In the genomic region with DNA sequence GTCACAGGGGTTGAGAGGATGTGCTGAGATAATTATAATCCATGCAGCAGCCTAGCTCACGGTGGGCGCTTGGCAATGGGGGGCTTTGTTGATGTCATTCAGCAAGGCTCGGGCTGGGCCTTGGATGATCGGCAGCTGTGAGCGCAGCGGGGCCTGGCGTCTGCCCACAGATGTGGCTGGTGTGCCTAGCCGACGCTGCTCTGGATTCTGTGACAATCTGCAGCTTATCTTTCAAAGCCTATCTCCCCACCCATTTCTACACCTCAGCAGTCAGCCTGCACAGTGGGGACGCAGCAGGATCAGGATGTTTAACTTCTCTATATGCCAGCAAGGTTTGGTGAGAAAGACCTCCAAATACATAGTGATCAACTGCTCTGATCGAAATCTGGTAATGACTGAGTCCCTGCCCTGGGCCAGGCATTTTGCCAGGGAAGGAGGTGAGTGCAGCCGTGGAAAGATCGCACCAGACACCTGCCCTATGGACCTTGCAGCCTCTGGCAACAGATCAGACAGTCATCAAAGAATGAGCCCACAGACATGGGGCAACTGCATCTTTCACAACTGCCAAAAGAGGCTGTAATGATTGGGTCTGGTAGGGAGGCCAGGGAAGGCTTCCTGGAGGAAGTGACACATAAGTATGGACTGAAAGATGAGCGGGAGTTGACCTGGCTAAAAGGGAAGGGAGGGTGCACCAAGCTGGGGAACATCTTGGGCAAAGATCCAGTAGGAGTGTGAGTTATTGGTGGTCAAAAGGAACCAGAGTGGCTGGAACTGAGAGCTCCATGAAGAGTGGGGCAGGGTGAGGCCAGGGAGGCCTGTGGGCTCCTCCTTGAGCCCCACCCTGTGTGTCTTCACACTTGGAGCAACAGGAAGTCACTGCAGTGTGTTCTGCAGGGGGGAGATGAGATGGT, we compare ENCODE assay signal across 1 cellular context.
A peak's percentile ranks its signal among the peaks of the same experiment; 100 is the strongest.
TF ChIP-seq lines count a peak whose summit lies in the region.

No MANE protein-coding gene starts in this region.

TF ChIP-seq in HCT116, 20 proteins besides CTCF, POLR2A, EP300 and RAD21 (continued from another document):
- TF ChIP-seq YY1 (IDR thresholded peaks at IDR 0.05; ENCODE audit: extremely low read depth, insufficient replicate concordance, low read depth, low read length) (no peak), SP1 (IDR thresholded peaks at IDR 0.05; ENCODE audit: low read depth) (peak; percentile 33; the same call in 1 of the 2 replicates), CEBPB (IDR thresholded peaks at IDR 0.05; ENCODE audit: low read depth) (peak; percentile 83), EZH2phosphoT487 (IDR thresholded peaks at IDR 0.05; ENCODE audit: borderline replicate concordance) (no peak), FOSL1 (IDR thresholded peaks at IDR 0.05; ENCODE audit: low read depth) (0 out of 2 replicates have a peak, but pooled peaks have one; percentile 28), JUND (IDR thresholded peaks at IDR 0.05) (no peak), CBX3 (IDR thresholded peaks at IDR 0.05; ENCODE audit: low read depth) (no peak), ZNF274 (IDR thresholded peaks at IDR 0.05; ENCODE audit: low read depth, low read length) (no peak)
- TF ChIP-seq, protein P1, sequence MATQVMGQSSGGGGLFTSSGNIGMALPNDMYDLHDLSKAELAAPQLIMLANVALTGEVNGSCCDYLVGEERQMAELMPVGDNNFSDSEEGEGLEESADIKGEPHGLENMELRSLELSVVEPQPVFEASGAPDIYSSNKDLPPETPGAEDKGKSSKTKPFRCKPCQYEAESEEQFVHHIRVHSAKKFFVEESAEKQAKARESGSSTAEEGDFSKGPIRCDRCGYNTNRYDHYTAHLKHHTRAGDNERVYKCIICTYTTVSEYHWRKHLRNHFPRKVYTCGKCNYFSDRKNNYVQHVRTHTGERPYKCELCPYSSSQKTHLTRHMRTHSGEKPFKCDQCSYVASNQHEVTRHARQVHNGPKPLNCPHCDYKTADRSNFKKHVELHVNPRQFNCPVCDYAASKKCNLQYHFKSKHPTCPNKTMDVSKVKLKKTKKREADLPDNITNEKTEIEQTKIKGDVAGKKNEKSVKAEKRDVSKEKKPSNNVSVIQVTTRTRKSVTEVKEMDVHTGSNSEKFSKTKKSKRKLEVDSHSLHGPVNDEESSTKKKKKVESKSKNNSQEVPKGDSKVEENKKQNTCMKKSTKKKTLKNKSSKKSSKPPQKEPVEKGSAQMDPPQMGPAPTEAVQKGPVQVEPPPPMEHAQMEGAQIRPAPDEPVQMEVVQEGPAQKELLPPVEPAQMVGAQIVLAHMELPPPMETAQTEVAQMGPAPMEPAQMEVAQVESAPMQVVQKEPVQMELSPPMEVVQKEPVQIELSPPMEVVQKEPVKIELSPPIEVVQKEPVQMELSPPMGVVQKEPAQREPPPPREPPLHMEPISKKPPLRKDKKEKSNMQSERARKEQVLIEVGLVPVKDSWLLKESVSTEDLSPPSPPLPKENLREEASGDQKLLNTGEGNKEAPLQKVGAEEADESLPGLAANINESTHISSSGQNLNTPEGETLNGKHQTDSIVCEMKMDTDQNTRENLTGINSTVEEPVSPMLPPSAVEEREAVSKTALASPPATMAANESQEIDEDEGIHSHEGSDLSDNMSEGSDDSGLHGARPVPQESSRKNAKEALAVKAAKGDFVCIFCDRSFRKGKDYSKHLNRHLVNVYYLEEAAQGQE (IDR thresholded peaks at IDR 0.05; ENCODE audit: low read depth), result no peak
- TF ChIP-seq, protein P2, sequence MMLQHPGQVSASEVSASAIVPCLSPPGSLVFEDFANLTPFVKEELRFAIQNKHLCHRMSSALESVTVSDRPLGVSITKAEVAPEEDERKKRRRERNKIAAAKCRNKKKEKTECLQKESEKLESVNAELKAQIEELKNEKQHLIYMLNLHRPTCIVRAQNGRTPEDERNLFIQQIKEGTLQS (IDR thresholded peaks at IDR 0.05), result no peak
